ENCODE assay signal across 8 cellular contexts in the genomic region with DNA sequence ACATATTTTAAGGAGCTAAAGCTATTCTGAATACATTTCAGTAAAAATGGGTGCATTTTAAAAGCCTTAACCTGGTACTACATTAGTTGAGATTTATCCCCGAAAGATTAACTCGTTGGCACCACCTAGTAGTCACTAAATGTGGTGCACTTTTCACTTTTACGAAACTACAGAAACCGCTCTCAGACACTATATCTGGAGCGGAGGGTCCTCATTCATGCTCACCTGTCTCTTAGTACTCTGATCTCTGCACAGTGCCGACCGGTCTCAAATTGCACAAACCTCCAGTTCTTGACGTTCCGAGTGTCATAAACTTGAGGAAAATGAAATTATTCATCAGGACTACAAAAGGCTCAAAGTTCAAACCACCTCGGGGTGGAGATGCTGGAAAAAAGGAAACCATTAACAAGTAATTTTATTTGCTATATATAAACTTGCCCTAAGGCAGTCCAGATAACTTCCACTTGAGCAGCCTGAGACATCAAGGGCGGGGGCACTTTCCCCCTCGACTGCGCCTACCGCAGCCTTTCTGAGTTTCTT. TPM values are rescaled to one million over a fixed set of nuclear protein-coding genes. Genes with fewer than 3 reads are reported as not detected.
A peak's percentile ranks its signal among the peaks of the same experiment; 100 is the strongest.
DNase-seq lines count a peak whose midpoint lies in the region; ATAC-seq and TF ChIP-seq lines count a peak whose summit lies in the region.

No MANE protein-coding gene starts in this region.

- peak overlapping the region; percentile 95 for H3K9ac ChIP-seq in smooth muscle cell (ENCODE audit: low read depth)

- peak overlapping the region; percentile 95 for H3K4me3 ChIP-seq in CD4-positive, CD25-positive, alpha-beta regulatory T cell (ENCODE audit: low read depth, low read length)
- H3K4me3 ChIP-seq in RWPE2 (ENCODE audit: severe bottlenecking), result peak overlapping the region; percentile 58
- peak overlapping the region; percentile 67 to 80 for H3K4me3 ChIP-seq in cardiac fibroblast (replicated peaks in 1 of 2; ENCODE audit: low read depth in 2 of 2, low read length in 2 of 2)
- H3K4me3 ChIP-seq in smooth muscle cell, result peak overlapping the region; percentile 75

- peak overlapping the region; percentile 92 to 98 (median 96) for H3K4me3 Mint-ChIP-seq in CD4-positive, CD25-positive, alpha-beta regulatory T cell
- peak overlapping the region; percentile 85 to 99 (median 94) for H3K4me3 Mint-ChIP-seq in IgD-negative memory B cell

- 3% methylated on average over 14 of the region's 14 CpGs for WGBS in smooth muscle cell (ENCODE audit: low lambda C conversion rate)

- H3K36me3 Mint-ChIP-seq in CD4-positive, CD25-positive, alpha-beta regulatory T cell, result peaks cover 4% of the 10 kb centered on the region
- no peaks in the 10 kb centered on the region for H3K36me3 Mint-ChIP-seq in IgD-negative memory B cell

- TF ChIP-seq CTCF in RWPE2 (IDR thresholded peaks at IDR 0.05; ENCODE audit: poor library complexity, severe bottlenecking) (peak; percentile 80), cardiac fibroblast (IDR thresholded peaks at IDR 0.05; ENCODE audit: low read depth, low read length) (peak; percentile 57), smooth muscle cell (IDR thresholded peaks at IDR 0.05; ENCODE audit: borderline replicate concordance, insufficient read depth, poor library complexity, severe bottlenecking) (peak; percentile 50)

- no peaks in the 10 kb centered on the region for H3K9me3 ChIP-seq in CD4-positive, CD25-positive, alpha-beta regulatory T cell (ENCODE audit: control insufficient read depth in 2 of 2, low read length in 2 of 2)
- H3K9me3 ChIP-seq in RWPE2 (ENCODE audit: severe bottlenecking) (no peaks in the 10 kb centered on the region), smooth muscle cell (replicated peaks; ENCODE audit: low read depth) (no peaks in the 10 kb centered on the region)

- H3K27me3 ChIP-seq in CD4-positive, CD25-positive, alpha-beta regulatory T cell (ENCODE audit: control insufficient read depth, insufficient read depth, low read length), result no peaks in the 10 kb centered on the region
- H3K27me3 ChIP-seq in RWPE2 (ENCODE audit: insufficient read depth, poor library complexity, severe bottlenecking), result no peaks in the 10 kb centered on the region
- no peaks in the 10 kb centered on the region for H3K27me3 ChIP-seq in smooth muscle cell (ENCODE audit: low read depth)

- H3K27ac ChIP-seq in CD4-positive, CD25-positive, alpha-beta regulatory T cell (ENCODE audit: insufficient read depth, low read length, poor library complexity, severe bottlenecking), result peak overlapping the region; percentile 87
- H3K27ac ChIP-seq in RWPE2 (ENCODE audit: poor library complexity, severe bottlenecking), result peak overlapping the region; percentile 92
- H3K27ac ChIP-seq in smooth muscle cell (ENCODE audit: low read depth), result peak overlapping the region; percentile 84

- H2AFZ ChIP-seq in smooth muscle cell (ENCODE audit: low read depth), result peak overlapping the region; percentile 88

- H4K20me1 ChIP-seq in smooth muscle cell (ENCODE audit: low read depth), result no peaks in the 10 kb centered on the region

- peak; percentile 33 to 52 for ATAC-seq in CD4-positive, CD25-positive, alpha-beta regulatory T cell (ENCODE audit: low read depth in 2 of 2)
- ATAC-seq in GM18861 (IDR thresholded peaks at IDR 0.05; ENCODE audit: unreplicated experiment) (peak; percentile 5), RWPE2 (ENCODE audit: low read depth) (peak; percentile 36), GM18873 (IDR thresholded peaks at IDR 0.05; ENCODE audit: low FRiP score, unreplicated experiment) (no peak)

- DNase-seq in CD4-positive, CD25-positive, alpha-beta regulatory T cell, result peak in 2 of 3 donors; percentile 51 to 77
- DNase-seq in RWPE2 (ENCODE audit: low spot score) (no peak), cardiac fibroblast (ENCODE audit: low read depth in 2 of 2) (peak; percentile 74 to 76), iris pigment epithelial cell (ENCODE audit: low read depth) (peak; percentile 62), smooth muscle cell (lab: John Stamatoyannopoulos, UW; ENCODE audit: unreplicated experiment) (no peak)

- peak overlapping the region; percentile 81 to 99 (median 98) for H3K27ac Mint-ChIP-seq in CD4-positive, CD25-positive, alpha-beta regulatory T cell
- peak overlapping the region; percentile 84 to 99 (median 96) for H3K27ac Mint-ChIP-seq in IgD-negative memory B cell

- peaks cover 20% of the 10 kb centered on the region for H3K4me1 ChIP-seq in CD4-positive, CD25-positive, alpha-beta regulatory T cell (ENCODE audit: control insufficient read depth, insufficient read depth, low read length, poor library complexity, severe bottlenecking)
- peaks cover 4% of the 10 kb centered on the region for H3K4me1 ChIP-seq in RWPE2 (ENCODE audit: insufficient read depth, poor library complexity, severe bottlenecking)
- peaks cover 5% of the 10 kb centered on the region for H3K4me1 ChIP-seq in smooth muscle cell (ENCODE audit: low read depth)

- H3F3A ChIP-seq in smooth muscle cell (ENCODE audit: low read depth), result no peaks in the 10 kb centered on the region

- peaks cover 8% of the 10 kb centered on the region for H3K36me3 ChIP-seq in CD4-positive, CD25-positive, alpha-beta regulatory T cell (ENCODE audit: control insufficient read depth, insufficient read depth, low read length)
- peaks cover 17% of the 10 kb centered on the region for H3K36me3 ChIP-seq in RWPE2 (ENCODE audit: low read depth)
- no peaks in the 10 kb centered on the region for H3K36me3 ChIP-seq in smooth muscle cell (ENCODE audit: low read depth)

- peaks cover 25% of the 10 kb centered on the region for H3K79me2 ChIP-seq in smooth muscle cell (ENCODE audit: low read depth)

- H3K27me3 Mint-ChIP-seq in CD4-positive, CD25-positive, alpha-beta regulatory T cell, result no peaks in the 10 kb centered on the region
- no peaks in the 10 kb centered on the region for H3K27me3 Mint-ChIP-seq in IgD-negative memory B cell

- peak overlapping the region; percentile 93 for H3K4me2 ChIP-seq in smooth muscle cell

- peaks cover 10 to 38% (median 15%) of the 10 kb centered on the region in 4 donors for H3K4me1 Mint-ChIP-seq in CD4-positive, CD25-positive, alpha-beta regulatory T cell
- peaks cover 12 to 22% (median 16%) of the 10 kb centered on the region in 3 donors for H3K4me1 Mint-ChIP-seq in IgD-negative memory B cell

- no peaks in the 10 kb centered on the region for H3K9me3 Mint-ChIP-seq in CD4-positive, CD25-positive, alpha-beta regulatory T cell
- H3K9me3 Mint-ChIP-seq in IgD-negative memory B cell, result no peaks in the 10 kb centered on the region

RNA-seq across cellular contexts. Expression of gene LZIC, which starts 0.7 kb away (rescaled TPM):
- total RNA-seq in CD4-positive, CD25-positive, alpha-beta regulatory T cell, result 23.6 TPM
- 10 to 100 TPM; 28.6 to 38.2 (median 33.4) TPM for polyA plus RNA-seq in CD4-positive, CD25-positive, alpha-beta regulatory T cell
- polyA plus RNA-seq in IgD-negative memory B cell (30.0 TPM), smooth muscle cell (21.9 and 36.4 TPM in 2 replicates)
- 42.3 and 47.5 TPM in 2 replicates for total RNA-seq in smooth muscle cell

RNA-seq across cellular contexts. Expression of gene NMNAT1, which starts 0.8 kb away (rescaled TPM):
- total RNA-seq in CD4-positive, CD25-positive, alpha-beta regulatory T cell, result 3.8 TPM
- 1 to 10 TPM; 3.6 to 5.6 (median 4.3) TPM for polyA plus RNA-seq in CD4-positive, CD25-positive, alpha-beta regulatory T cell
- polyA plus RNA-seq in IgD-negative memory B cell, result 7.9 TPM
- 6.4 and 7.4 TPM in 2 replicates for total RNA-seq in smooth muscle cell
- polyA plus RNA-seq in smooth muscle cell, result 9.6 and 9.8 TPM in 2 replicates

RNA-seq across cellular contexts. Expression of gene CTNNBIP1, which starts 32.4 kb away (rescaled TPM):
- total RNA-seq in CD4-positive, CD25-positive, alpha-beta regulatory T cell, result 9.6 TPM
- 1 to 10 TPM; 5.9 to 9.5 (median 8.4) TPM for polyA plus RNA-seq in CD4-positive, CD25-positive, alpha-beta regulatory T cell
- polyA plus RNA-seq in IgD-negative memory B cell, result 10.0 TPM
- 27.7 and 30.6 TPM in 2 replicates for total RNA-seq in smooth muscle cell
- polyA plus RNA-seq in smooth muscle cell, result 52.4 and 55.1 TPM in 2 replicates

RNA-seq across cellular contexts. Expression of gene RBP7, which starts 54.6 kb away (rescaled TPM):
- total RNA-seq in CD4-positive, CD25-positive, alpha-beta regulatory T cell, result not detected
- not detected for polyA plus RNA-seq in CD4-positive, CD25-positive, alpha-beta regulatory T cell
- polyA plus RNA-seq in IgD-negative memory B cell (1.3 TPM), smooth muscle cell (0.70 TPM in 1 of 2 replicates, not detected in the other)
- 0.45 and 0.58 TPM in 2 replicates for total RNA-seq in smooth muscle cell

Comparison
In these comparisons a context has a peak if more than half of its experiments do, and no peak if none do; other contexts are left out.
1. DNase-seq: peak in CD4-positive, CD25-positive, alpha-beta regulatory T cell (2 of 3), cardiac fibroblast (2 of 2) and iris pigment epithelial cell (single experiment); none in RWPE2 (single experiment) and smooth muscle cell (single experiment).
2. Peak in every context shown above with its lines, with median percentiles within 50 percentile points of each other: H3K27ac ChIP-seq, H3K4me3 ChIP-seq and CTCF ChIP-seq.